ENCODE assay signal across 8 cellular contexts in genomic region chr1:161071886-161072371, GRCh38. TPM values are rescaled to one million over a fixed set of nuclear protein-coding genes. Genes with fewer than 3 reads are reported as not detected.
A peak's percentile ranks its signal among the peaks of the same experiment; 100 is the strongest.
DNase-seq lines count a peak whose midpoint lies in the region; ATAC-seq and TF ChIP-seq lines count a peak whose summit lies in the region.

No MANE protein-coding gene starts in this region.

- RAD21 ChIA-PET in HCT116 (lab: Charles Lee; ENCODE audit: low non-redundant PET in 1 of 2, low total read pairs in 2 of 2, uncharacterized antibody in 2 of 2, unreplicated experiment in 2 of 2): interaction anchor here in 1 of 2 experiments (1.2 kb wide), 1 partner anchor 80 kb away, joined by 5 read pairs; no protein-coding TSS in a partner anchor

- H3K36me3 Mint-ChIP-seq in stimulated activated memory B cell treated with anti-CD40 and anti-IgM and Interleukin-4, amounts not matched to agents 10 μg/mL and 1 μg/mL and 100 μg/mL, for 72 hours: peaks cover 25% of the 10 kb centered on the region

- H3K79me2 ChIP-seq in HCT116 (ENCODE audit: insufficient read depth, low read length): no peaks in the 10 kb centered on the region

- peaks cover 0 to 11% (median 3%) of the 10 kb centered on the region in 11 experiments; a peak in 10 of 22 replicates for H4K20me1 ChIP-seq in BLaER1 treated with 17β-estradiol and CSF1 and Interleukin-3, amounts not matched to agents 10 nM and 100 nM
- H4K20me1 ChIP-seq in HCT116 (ENCODE audit: insufficient read depth): no peaks in the 10 kb centered on the region

- peak; percentile 57 to 88 (median 70) for TF ChIP-seq CTCF in HCT116 (IDR thresholded peaks at IDR 0.05 in 2 of 3, conservative IDR thresholded peaks at IDR 0.05 in 1 of 3; ENCODE audit: borderline replicate concordance in 1 of 3, insufficient read depth in 1 of 3, low read depth in 2 of 3, low read length in 2 of 3)
- peak in 2 of 3 experiments; percentile 23 to 36 for TF ChIP-seq CTCF in ascending aorta (IDR thresholded peaks at IDR 0.05)

- no peaks in the 10 kb centered on the region for H3K9me3 Mint-ChIP-seq in stimulated activated memory B cell treated with anti-CD40 and anti-IgM and Interleukin-4, amounts not matched to agents 10 μg/mL and 1 μg/mL and 100 μg/mL, for 72 hours

- peak; percentile 66 for ATAC-seq in HCT116
- peak; percentile 82 for ATAC-seq in SK-N-SH treated with all-trans-retinoic acid at 6 μM for 48 hours
- ATAC-seq in stimulated activated memory B cell treated with anti-CD40 and anti-IgM and Interleukin-4, amounts not matched to agents 10 μg/mL and 1 μg/mL and 100 μg/mL, for 72 hours: no peak
- ATAC-seq in GM18907 (IDR thresholded peaks at IDR 0.05; ENCODE audit: unreplicated experiment): no peak
- ATAC-seq in HG02970 (IDR thresholded peaks at IDR 0.05; ENCODE audit: low FRiP score, unreplicated experiment): no peak

- no peaks in the 10 kb centered on the region for H3K9me2 ChIP-seq in HCT116 (ENCODE audit: insufficient read depth)

- no TSS peak for BruUV-seq in HCT116 (replicated peaks; lab: Mats Ljungman, UMichigan)

- TF ChIP-seq RAD21 in HCT116 (IDR thresholded peaks at IDR 0.05; ENCODE audit: low read depth): peak; percentile 90

- no peaks in the 10 kb centered on the region for H3K27me3 ChIP-seq in BLaER1 treated with 17β-estradiol and CSF1 and Interleukin-3, amounts not matched to agents 10 nM and 100 nM
- H3K27me3 ChIP-seq in HCT116 (ENCODE audit: insufficient read depth, low read length) (no peaks in the 10 kb centered on the region), ascending aorta (no peaks in the 10 kb centered on the region)

- H3K4me3 Mint-ChIP-seq in stimulated activated memory B cell treated with anti-CD40 and anti-IgM and Interleukin-4, amounts not matched to agents 10 μg/mL and 1 μg/mL and 100 μg/mL, for 72 hours: no peak overlapping the region

- POLR2A ChIA-PET in HCT116 (lab: Charles Lee): interaction anchor here (0.6 kb wide), 1 partner anchor 44 kb away, joined by 3 read pairs; no protein-coding TSS in a partner anchor

- H3K4me1 ChIP-seq in BLaER1 treated with 17β-estradiol and CSF1 and Interleukin-3, amounts not matched to agents 10 nM and 100 nM: peaks cover 41 to 63% (median 53%) of the 10 kb centered on the region in 10 experiments
- H3K4me1 ChIP-seq in HCT116 (ENCODE audit: control insufficient read depth in 1 of 2, insufficient read depth in 2 of 2, low read length in 2 of 2) (peaks cover 0 to 46% of the 10 kb centered on the region in 2 experiments; a peak in 2 of 4 replicates), ascending aorta (no peaks in the 10 kb centered on the region)

- no peak overlapping the region for H3K9ac ChIP-seq in BLaER1 treated with 17β-estradiol and CSF1 and Interleukin-3, amounts not matched to agents 10 nM and 100 nM
- no peak overlapping the region for H3K9ac ChIP-seq in HCT116 (ENCODE audit: low read length)

- peaks cover 0 to 9% (median 6%) of the 10 kb centered on the region in 11 experiments; a peak in 5 of 22 replicates for H3K9me3 ChIP-seq in BLaER1 treated with 17β-estradiol and CSF1 and Interleukin-3, amounts not matched to agents 10 nM and 100 nM (replicated peaks in 1 of 11)
- no peaks in the 10 kb centered on the region for H3K9me3 ChIP-seq in HCT116 (ENCODE audit: control insufficient read depth in 1 of 2, insufficient read depth in 1 of 2, low read depth in 1 of 2, low read length in 2 of 2)
- no peaks in the 10 kb centered on the region for H3K9me3 ChIP-seq in ascending aorta

- DNase-seq in HCT116 (ENCODE audit: low read depth, low spot score) (peak; percentile 29), ascending aorta (ENCODE audit: low spot score in 2 of 2) (peak in 1 of 2 donors; percentile 75), inferior parietal cortex (ENCODE audit: extremely low spot score) (peak; percentile 21)

- H3K4me1 Mint-ChIP-seq in stimulated activated memory B cell treated with anti-CD40 and anti-IgM and Interleukin-4, amounts not matched to agents 10 μg/mL and 1 μg/mL and 100 μg/mL, for 72 hours: peaks cover 29% of the 10 kb centered on the region

- intact Hi-C loops in HCT116 (cut with micrococcal nuclease): loop anchor here (1.0 kb wide), 1 partner anchor 25 kb away; no protein-coding TSS in a partner anchor
- intact Hi-C loops in ascending aorta (cut with DNase I): no loop called here

- H3K27ac Mint-ChIP-seq in stimulated activated memory B cell treated with anti-CD40 and anti-IgM and Interleukin-4, amounts not matched to agents 10 μg/mL and 1 μg/mL and 100 μg/mL, for 72 hours: peak overlapping the region; percentile 94

- no peaks in the 10 kb centered on the region for H3K27me3 Mint-ChIP-seq in stimulated activated memory B cell treated with anti-CD40 and anti-IgM and Interleukin-4, amounts not matched to agents 10 μg/mL and 1 μg/mL and 100 μg/mL, for 72 hours

- peak overlapping the region in 9 of 11 experiments; percentile 21 to 100 (median 95); a peak in 9 of 22 replicates for H3K4me2 ChIP-seq in BLaER1 treated with 17β-estradiol and CSF1 and Interleukin-3, amounts not matched to agents 10 nM and 100 nM
- no peak overlapping the region for H3K4me2 ChIP-seq in HCT116 (ENCODE audit: low read length)

- H3K36me3 ChIP-seq in BLaER1 treated with 17β-estradiol and CSF1 and Interleukin-3, amounts not matched to agents 10 nM and 100 nM: peaks cover 2 to 4% (median 2%) of the 10 kb centered on the region in 11 experiments; a peak in 14 of 22 replicates
- H3K36me3 ChIP-seq in HCT116 (ENCODE audit: control insufficient read depth in 1 of 2, insufficient read depth in 2 of 2, low read length in 2 of 2): no peaks in the 10 kb centered on the region
- H3K36me3 ChIP-seq in ascending aorta: no peaks in the 10 kb centered on the region

- H3K27ac ChIP-seq in BLaER1 treated with 17β-estradiol and CSF1 and Interleukin-3, amounts not matched to agents 10 nM and 100 nM: no peak overlapping the region
- H3K27ac ChIP-seq in HCT116 (ENCODE audit: low read depth, low read length) (no peak overlapping the region), ascending aorta (no peak overlapping the region)

- TF ChIP-seq POLR2A in HCT116 (IDR thresholded peaks at IDR 0.05; ENCODE audit: borderline replicate concordance, extremely low read depth, insufficient read depth, insufficient read length): no peak

- CTCF ChIA-PET in HCT116 (lab: Charles Lee): interaction anchor here (0.6 to 3.1 kb wide), 14 partner anchors 11 to 94 kb away, joined by 3 to 25 read pairs (median 3); partner anchors contain the start of genes KLHDC9, PPOX and USF1

- no peak overlapping the region for H2AFZ ChIP-seq in HCT116 (ENCODE audit: low read depth, low read length, poor library complexity, severe bottlenecking)

- no peak overlapping the region for H3K4me3 ChIP-seq in BLaER1 treated with 17β-estradiol and CSF1 and Interleukin-3, amounts not matched to agents 10 nM and 100 nM
- no peak overlapping the region for H3K4me3 ChIP-seq in HCT116 (replicated peaks in 1 of 2; ENCODE audit: low read depth in 1 of 2, low read length in 2 of 2)
- H3K4me3 ChIP-seq in ascending aorta: no peak overlapping the region

TF ChIP-seq in HCT116, 20 proteins besides CTCF, POLR2A, EP300 and RAD21 (continues in another document):
- TF ChIP-seq POLR2AphosphoS5 (IDR thresholded peaks at IDR 0.05; ENCODE audit: low read depth, low read length) (no peak), ZBTB33 (IDR thresholded peaks at IDR 0.05; ENCODE audit: extremely low read depth, insufficient replicate concordance, low read length) (no peak)

TF ChIP-seq in SK-N-SH treated with all-trans-retinoic acid at 6 μM for 48 hours, 23 proteins besides CTCF, POLR2A, EP300 and RAD21 (continues in another document):
- TF ChIP-seq TCF4 (CRISPR knock-in tag; IDR thresholded peaks at IDR 0.05; ENCODE audit: borderline replicate concordance) (no peak), ISL1 (CRISPR knock-in tag; IDR thresholded peaks at IDR 0.05) (no peak), CSDC2 (CRISPR knock-in tag; IDR thresholded peaks at IDR 0.05) (no peak), ZNF70 (CRISPR knock-in tag; IDR thresholded peaks at IDR 0.05) (no peak), ARNTL (CRISPR knock-in tag; IDR thresholded peaks at IDR 0.05; ENCODE audit: borderline replicate concordance, low read depth) (no peak), POU6F1 (CRISPR knock-in tag; IDR thresholded peaks at IDR 0.05; ENCODE audit: borderline replicate concordance, low read depth) (no peak), ZFP30 (CRISPR knock-in tag; IDR thresholded peaks at IDR 0.05) (no peak), ESRRG (CRISPR knock-in tag; IDR thresholded peaks at IDR 0.05) (no peak), TOX (CRISPR knock-in tag; IDR thresholded peaks at IDR 0.05; ENCODE audit: borderline replicate concordance) (no peak)

RNA-seq across cellular contexts. Expression of gene ARHGAP30, which starts 2.2 kb away (rescaled TPM):
- 0.39 TPM for total RNA-seq in HCT116 (2021; ENCODE audit: unreplicated experiment)
- polyA plus RNA-seq in HCT116 (2012): 0.34 and 0.36 TPM in 2 replicates
- total RNA-seq in ascending aorta: 14.7 TPM

RNA-seq across cellular contexts. Expression of gene NECTIN4, which starts 17.4 kb away (rescaled TPM):
- total RNA-seq in HCT116 (2021; ENCODE audit: unreplicated experiment): 3.3 TPM
- 4.5 and 7.0 TPM in 2 replicates for polyA plus RNA-seq in HCT116 (2012)
- total RNA-seq in ascending aorta: not detected

RNA-seq across cellular contexts. Expression of gene USF1, which starts 26.2 kb away (rescaled TPM):
- total RNA-seq in HCT116 (2021; ENCODE audit: unreplicated experiment) (48.0 TPM), ascending aorta (68.5 TPM)
- polyA plus RNA-seq in HCT116 (2012): 49.1 and 61.6 TPM in 2 replicates

RNA-seq across cellular contexts. Expression of gene KLHDC9, which starts 26.2 kb away (rescaled TPM):
- total RNA-seq in HCT116 (2021; ENCODE audit: unreplicated experiment) (1.4 TPM), ascending aorta (0.32 TPM)
- 0.75 and 1.4 TPM in 2 replicates for polyA plus RNA-seq in HCT116 (2012)

RNA-seq across cellular contexts. Expression of gene TSTD1, which starts 33.2 kb away (rescaled TPM):
- 116 TPM for total RNA-seq in HCT116 (2021; ENCODE audit: unreplicated experiment)
- 157 and 191 TPM in 2 replicates for polyA plus RNA-seq in HCT116 (2012)
- not detected for total RNA-seq in ascending aorta

Comparison
In these comparisons a context has a peak if more than half of its experiments do, and no peak if none do; other contexts are left out.
1. ATAC-seq: peak in HCT116 (single experiment) and SK-N-SH treated with all-trans-retinoic acid at 6 μM for 48 hours (single experiment); none in stimulated activated memory B cell treated with anti-CD40 and anti-IgM and Interleukin-4, amounts not matched to agents 10 μg/mL and 1 μg/mL and 100 μg/mL, for 72 hours (single experiment), GM18907 (single experiment) and HG02970 (single experiment).
2. RNA of gene ARHGAP30, which starts 2.2 kb away (total RNA-seq): 14.7 TPM in ascending aorta (single experiment); 0.39 TPM in HCT116 (single experiment); every median in the first group is over 10 times any median in the second.